8 cellular contexts compared by ENCODE assay signal in genomic region chr2:138501427-138502252, GRCh38. TPM values are rescaled to one million over a fixed set of nuclear protein-coding genes. Genes with fewer than 3 reads are reported as not detected.
A peak's percentile ranks its signal among the peaks of the same experiment; 100 is the strongest.
DNase-seq lines count a peak whose midpoint lies in the region; ATAC-seq lines count a peak whose summit lies in the region.

TSS of gene SPOPL (plus strand) at chr2:138501770. CDS start at chr2:138550217, 48,447 bp downstream.

- ATAC-seq in GM19023 (IDR thresholded peaks at IDR 0.05; ENCODE audit: unreplicated experiment) (peak; percentile 85), HG03196 (IDR thresholded peaks at IDR 0.05; ENCODE audit: unreplicated experiment) (peak; percentile 79)

- DNase-seq in AG20443 (ENCODE audit: low spot score) (peak; percentile 100), NCI-H345 treated with DMSO at 0.1 percent for 48 hours (lab: John Stamatoyannopoulos, UW; ENCODE audit: unreplicated experiment) (peak; percentile 68), cerebellum (ENCODE audit: low spot score) (peak; percentile 87), kidney glomerular epithelial cell (lab: John Stamatoyannopoulos, UW) (peak; percentile 83)
- DNase-seq in activated CD4-positive, alpha-beta T cell treated with anti-CD3 and anti-CD28 coated beads for 1 hour = peak; percentile 71
- DNase-seq in stimulated activated CD4-positive, alpha-beta T cell treated with anti-CD3 and anti-CD28 coated beads, Interleukin-1b, Interleukin-23, amount 100 ng/mL, for 1 hour (ENCODE audit: low read depth in 2 of 2) = peak; percentile 67 to 72

RNA-seq across cellular contexts. Expression of gene SPOPL, which starts in this region (rescaled TPM):
- total RNA-seq in cerebellum = 22.5 TPM

Comparison
In these comparisons a context has a peak if more than half of its experiments do, and no peak if none do; other contexts are left out.
1. Peak in every context shown above with its lines: DNase-seq and ATAC-seq.